ENCODE assay signal across 1 cellular context in the genomic region with DNA sequence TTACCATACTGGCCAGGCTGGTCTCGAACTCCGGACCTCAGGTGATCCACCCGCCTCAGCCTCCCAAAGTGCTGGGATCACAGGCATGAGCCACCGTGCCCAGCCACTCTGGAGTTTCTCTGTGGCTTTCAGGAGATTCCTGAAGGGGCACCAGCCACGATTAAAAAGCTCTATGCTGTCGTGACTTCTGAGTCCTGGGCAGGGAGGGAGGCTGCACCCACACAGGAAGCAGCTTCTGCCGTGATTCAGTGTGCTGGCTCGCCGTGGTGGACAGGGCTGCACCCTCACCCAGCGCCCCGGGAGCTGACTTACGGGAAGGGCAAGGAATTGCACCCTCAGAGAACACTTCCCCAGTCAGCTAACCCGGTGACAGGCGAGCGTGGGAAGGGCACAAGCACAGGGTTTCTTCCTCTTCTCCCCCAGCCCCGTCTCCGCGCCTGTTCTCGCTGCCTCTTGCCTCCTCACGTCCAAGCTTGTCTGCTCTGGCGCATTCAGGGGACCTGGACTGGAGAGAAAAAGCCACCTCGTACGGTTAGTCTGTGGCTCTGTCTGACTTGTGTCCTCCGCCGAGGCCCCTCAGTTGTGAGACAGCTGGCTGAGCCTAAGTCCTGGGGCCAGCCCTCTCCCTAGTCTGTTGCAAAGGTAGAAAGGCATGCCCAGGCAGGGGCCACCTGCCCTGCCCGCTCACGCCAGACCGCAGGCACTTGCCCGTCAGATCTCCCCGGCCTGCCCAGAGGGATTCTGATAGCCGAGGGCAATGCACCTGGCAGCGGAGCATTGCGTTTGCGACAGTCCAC.
TF ChIP-seq lines count a peak whose summit lies in the region.

No MANE protein-coding gene starts in this region.

TF ChIP-seq in HepG2, 621 proteins besides CTCF, POLR2A, EP300 and RAD21 (continued from another document):
- TF ChIP-seq CCDC6 (CRISPR knock-in tag; IDR thresholded peaks at IDR 0.05) (no peak), ATF1 (CRISPR knock-in tag; IDR thresholded peaks at IDR 0.05) (no peak), HNRNPUL1 (IDR thresholded peaks at IDR 0.05; ENCODE audit: low read depth, low read length) (no peak), SMAD1 (CRISPR knock-in tag; IDR thresholded peaks at IDR 0.05; ENCODE audit: borderline replicate concordance, low read depth) (0 out of 2 replicates have a peak, but pooled peaks have one; percentile 22), KLF11 (CRISPR knock-in tag; IDR thresholded peaks at IDR 0.05) (no peak), FLYWCH1 (CRISPR knock-in tag; IDR thresholded peaks at IDR 0.05) (no peak), ZNF256 (CRISPR knock-in tag; conservative IDR thresholded peaks at IDR 0.05) (no peak), NFIC (IDR thresholded peaks at IDR 0.05; ENCODE audit: low read length) (no peak), ZNF101 (CRISPR knock-in tag; IDR thresholded peaks at IDR 0.05; ENCODE audit: borderline replicate concordance, low read depth) (no peak), ERF (CRISPR knock-in tag; IDR thresholded peaks at IDR 0.05) (no peak), RBFOX2 (IDR thresholded peaks at IDR 0.05; ENCODE audit: low read depth, low read length) (peak; percentile 87), RBM22 (optimal IDR thresholded peaks at IDR 0.05; ENCODE audit: low read length) (peak; percentile 25), ZNF234 (CRISPR knock-in tag; conservative IDR thresholded peaks at IDR 0.05) (0 out of 2 replicates have a peak, but pooled peaks have one; percentile 73), SALL2 (CRISPR knock-in tag; IDR thresholded peaks at IDR 0.05) (0 out of 2 replicates have a peak, but pooled peaks have one; percentile 91), NFE2L1 (CRISPR knock-in tag; IDR thresholded peaks at IDR 0.05; ENCODE audit: borderline replicate concordance) (no peak), THYN1 (CRISPR knock-in tag; IDR thresholded peaks at IDR 0.05; ENCODE audit: borderline replicate concordance, low read depth) (no peak), SETDB1 (CRISPR knock-in tag; IDR thresholded peaks at IDR 0.05; ENCODE audit: borderline replicate concordance) (no peak), CHD2 (IDR thresholded peaks at IDR 0.05; ENCODE audit: low read depth, low read length) (no peak), ZNF777 (CRISPR knock-in tag; IDR thresholded peaks at IDR 0.05) (no peak), SRY (CRISPR knock-in tag; IDR thresholded peaks at IDR 0.05) (no peak; the same call in none of the 2 replicates), MTF2 (CRISPR knock-in tag; IDR thresholded peaks at IDR 0.05; ENCODE audit: borderline replicate concordance) (no peak; the same call in 1 of the 2 replicates), ZNF841 (CRISPR knock-in tag; IDR thresholded peaks at IDR 0.05; ENCODE audit: borderline replicate concordance) (no peak), ZIK1 (CRISPR knock-in tag; IDR thresholded peaks at IDR 0.05; ENCODE audit: borderline replicate concordance, low read depth) (0 out of 2 replicates have a peak, but pooled peaks have one; percentile 47), ZNF605 (CRISPR knock-in tag; IDR thresholded peaks at IDR 0.05) (peak; percentile 81; the same call in 1 of the 2 replicates), NRL (CRISPR knock-in tag; IDR thresholded peaks at IDR 0.05; ENCODE audit: borderline replicate concordance) (no peak), ARID2 (CRISPR knock-in tag; IDR thresholded peaks at IDR 0.05; ENCODE audit: borderline replicate concordance) (no peak), ARNTL (CRISPR knock-in tag; IDR thresholded peaks at IDR 0.05) (no peak), NONO (IDR thresholded peaks at IDR 0.05) (no peak), NONO (CRISPR knock-in tag; conservative IDR thresholded peaks at IDR 0.05) (no peak; the same call in 1 of the 2 replicates), HES4 (CRISPR knock-in tag; IDR thresholded peaks at IDR 0.05; ENCODE audit: borderline replicate concordance) (no peak), ZNF44 (CRISPR knock-in tag; IDR thresholded peaks at IDR 0.05) (peak; percentile 74; the same call in 1 of the 2 replicates), ZNF816 (CRISPR knock-in tag; IDR thresholded peaks at IDR 0.05; ENCODE audit: borderline replicate concordance) (no peak), ZFX (CRISPR knock-in tag; IDR thresholded peaks at IDR 0.05; ENCODE audit: low read depth) (no peak; the same call in 1 of the 2 replicates), GTF3A (CRISPR knock-in tag; conservative IDR thresholded peaks at IDR 0.05) (peak; percentile 96; the same call in 1 of the 2 replicates)
- TF ChIP-seq, protein P1, sequence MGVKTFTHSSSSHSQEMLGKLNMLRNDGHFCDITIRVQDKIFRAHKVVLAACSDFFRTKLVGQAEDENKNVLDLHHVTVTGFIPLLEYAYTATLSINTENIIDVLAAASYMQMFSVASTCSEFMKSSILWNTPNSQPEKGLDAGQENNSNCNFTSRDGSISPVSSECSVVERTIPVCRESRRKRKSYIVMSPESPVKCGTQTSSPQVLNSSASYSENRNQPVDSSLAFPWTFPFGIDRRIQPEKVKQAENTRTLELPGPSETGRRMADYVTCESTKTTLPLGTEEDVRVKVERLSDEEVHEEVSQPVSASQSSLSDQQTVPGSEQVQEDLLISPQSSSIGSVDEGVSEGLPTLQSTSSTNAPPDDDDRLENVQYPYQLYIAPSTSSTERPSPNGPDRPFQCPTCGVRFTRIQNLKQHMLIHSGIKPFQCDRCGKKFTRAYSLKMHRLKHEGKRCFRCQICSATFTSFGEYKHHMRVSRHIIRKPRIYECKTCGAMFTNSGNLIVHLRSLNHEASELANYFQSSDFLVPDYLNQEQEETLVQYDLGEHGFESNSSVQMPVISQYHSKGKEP (CRISPR knock-in tag; IDR thresholded peaks at IDR 0.05) = 0 out of 2 replicates have a peak, but pooled peaks have one; percentile 16
- TF ChIP-seq, protein P2, sequence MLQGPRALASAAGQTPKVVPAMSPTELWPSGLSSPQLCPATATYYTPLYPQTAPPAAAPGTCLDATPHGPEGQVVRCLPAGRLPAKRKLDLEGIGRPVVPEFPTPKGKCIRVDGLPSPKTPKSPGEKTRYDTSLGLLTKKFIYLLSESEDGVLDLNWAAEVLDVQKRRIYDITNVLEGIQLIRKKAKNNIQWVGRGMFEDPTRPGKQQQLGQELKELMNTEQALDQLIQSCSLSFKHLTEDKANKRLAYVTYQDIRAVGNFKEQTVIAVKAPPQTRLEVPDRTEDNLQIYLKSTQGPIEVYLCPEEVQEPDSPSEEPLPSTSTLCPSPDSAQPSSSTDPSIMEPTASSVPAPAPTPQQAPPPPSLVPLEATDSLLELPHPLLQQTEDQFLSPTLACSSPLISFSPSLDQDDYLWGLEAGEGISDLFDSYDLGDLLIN (CRISPR knock-in tag; IDR thresholded peaks at IDR 0.05; ENCODE audit: borderline replicate concordance) = no peak
- TF ChIP-seq, protein P3, sequence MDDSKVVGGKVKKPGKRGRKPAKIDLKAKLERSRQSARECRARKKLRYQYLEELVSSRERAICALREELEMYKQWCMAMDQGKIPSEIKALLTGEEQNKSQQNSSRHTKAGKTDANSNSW (CRISPR knock-in tag; IDR thresholded peaks at IDR 0.05; ENCODE audit: borderline replicate concordance) = no peak
- TF ChIP-seq, protein P4, sequence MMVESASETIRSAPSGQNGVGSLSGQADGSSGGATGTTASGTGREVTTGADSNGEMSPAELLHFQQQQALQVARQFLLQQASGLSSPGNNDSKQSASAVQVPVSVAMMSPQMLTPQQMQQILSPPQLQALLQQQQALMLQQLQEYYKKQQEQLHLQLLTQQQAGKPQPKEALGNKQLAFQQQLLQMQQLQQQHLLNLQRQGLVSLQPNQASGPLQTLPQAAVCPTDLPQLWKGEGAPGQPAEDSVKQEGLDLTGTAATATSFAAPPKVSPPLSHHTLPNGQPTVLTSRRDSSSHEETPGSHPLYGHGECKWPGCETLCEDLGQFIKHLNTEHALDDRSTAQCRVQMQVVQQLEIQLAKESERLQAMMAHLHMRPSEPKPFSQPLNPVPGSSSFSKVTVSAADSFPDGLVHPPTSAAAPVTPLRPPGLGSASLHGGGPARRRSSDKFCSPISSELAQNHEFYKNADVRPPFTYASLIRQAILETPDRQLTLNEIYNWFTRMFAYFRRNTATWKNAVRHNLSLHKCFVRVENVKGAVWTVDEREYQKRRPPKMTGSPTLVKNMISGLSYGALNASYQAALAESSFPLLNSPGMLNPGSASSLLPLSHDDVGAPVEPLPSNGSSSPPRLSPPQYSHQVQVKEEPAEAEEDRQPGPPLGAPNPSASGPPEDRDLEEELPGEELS (CRISPR knock-in tag; IDR thresholded peaks at IDR 0.05) = no peak
